Comparison of ENCODE assay signal across 1 cellular context in genomic region chr17:38671939-38672720, GRCh38.
TF ChIP-seq lines count a peak whose summit lies in the region.

No MANE protein-coding gene starts in this region.

TF ChIP-seq in IMR-90, 13 proteins besides CTCF, POLR2A, EP300 and RAD21:
- no peak for TF ChIP-seq MXI1 (IDR thresholded peaks at IDR 0.05; ENCODE audit: borderline replicate concordance, low read depth, low read length)
- no peak for TF ChIP-seq RCOR1 (IDR thresholded peaks at IDR 0.05; ENCODE audit: insufficient replicate concordance, low read length)
- no peak for TF ChIP-seq MAFK (IDR thresholded peaks at IDR 0.05; ENCODE audit: low read depth, low read length)
- no peak for TF ChIP-seq RFX5 (IDR thresholded peaks at IDR 0.05; ENCODE audit: low read depth, low read length)
- no peak for TF ChIP-seq SMC3 (IDR thresholded peaks at IDR 0.05; ENCODE audit: low read depth, low read length)
- TF ChIP-seq FOS (IDR thresholded peaks at IDR 0.05; ENCODE audit: low read depth, low read length) = no peak
- no peak for TF ChIP-seq USF2 (IDR thresholded peaks at IDR 0.05; ENCODE audit: low read depth, low read length)
- no peak for TF ChIP-seq BHLHE40 (IDR thresholded peaks at IDR 0.05; ENCODE audit: low read depth, low read length)
- no peak for TF ChIP-seq CEBPB (IDR thresholded peaks at IDR 0.05; ENCODE audit: low read depth, low read length)
- TF ChIP-seq, protein P1, sequence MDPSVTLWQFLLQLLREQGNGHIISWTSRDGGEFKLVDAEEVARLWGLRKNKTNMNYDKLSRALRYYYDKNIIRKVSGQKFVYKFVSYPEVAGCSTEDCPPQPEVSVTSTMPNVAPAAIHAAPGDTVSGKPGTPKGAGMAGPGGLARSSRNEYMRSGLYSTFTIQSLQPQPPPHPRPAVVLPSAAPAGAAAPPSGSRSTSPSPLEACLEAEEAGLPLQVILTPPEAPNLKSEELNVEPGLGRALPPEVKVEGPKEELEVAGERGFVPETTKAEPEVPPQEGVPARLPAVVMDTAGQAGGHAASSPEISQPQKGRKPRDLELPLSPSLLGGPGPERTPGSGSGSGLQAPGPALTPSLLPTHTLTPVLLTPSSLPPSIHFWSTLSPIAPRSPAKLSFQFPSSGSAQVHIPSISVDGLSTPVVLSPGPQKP (IDR thresholded peaks at IDR 0.05; ENCODE audit: borderline replicate concordance, low read depth, low read length) = no peak
- no peak for TF ChIP-seq NFE2L2 (IDR thresholded peaks at IDR 0.05; ENCODE audit: low read depth, low read length)
- TF ChIP-seq MAZ (IDR thresholded peaks at IDR 0.05; ENCODE audit: borderline replicate concordance, low read depth, low read length) = no peak
- no peak for TF ChIP-seq CHD1 (IDR thresholded peaks at IDR 0.05; ENCODE audit: low read depth, low read length)
